Comparison of ENCODE assay signal across 24 cellular contexts in genomic region chr10:3074985-3075600, GRCh38.
"Had no signal": no experiment of that assay in that cellular context is flagged by ENCODE, and none has a peak within 500 bp of the region (broad histone marks: within the 10 kb centered on the region; RNA-seq: fewer than 3 reads in every experiment).

No MANE protein-coding gene starts in this region.

- H3K4me3 Mint-ChIP-seq: activated naive CD8-positive, alpha-beta T cell treated with anti-CD3 and anti-CD28 coated beads, Interleukin-2, amount 50 U/mL, for 24 hours; activated T-cell treated with anti-CD3 and anti-CD28 coated beads, Interleukin-2, amount 50 U/mL, for 4 hours; mesothelial cell of epicardium; natural killer cell; stimulated activated naive B cell treated with anti-CD40 and anti-IgM and Interleukin-4, amounts not matched to agents 10 μg/mL and 1 μg/mL and 100 μg/mL, for 72 hours had no signal

- H3K27ac Mint-ChIP-seq: activated naive CD8-positive, alpha-beta T cell treated with anti-CD3 and anti-CD28 coated beads, Interleukin-2, amount 50 U/mL, for 24 hours; stimulated activated naive B cell treated with anti-CD40 and anti-IgM and Interleukin-4, amounts not matched to agents 10 μg/mL and 1 μg/mL and 100 μg/mL, for 72 hours had no signal

- H3K9me3 Mint-ChIP-seq: activated naive CD8-positive, alpha-beta T cell treated with anti-CD3 and anti-CD28 coated beads, Interleukin-2, amount 50 U/mL, for 24 hours; mesothelial cell of epicardium; natural killer cell had no signal

- H3K36me3 Mint-ChIP-seq: natural killer cell had no signal

- H3K27me3 Mint-ChIP-seq: activated naive CD8-positive, alpha-beta T cell treated with anti-CD3 and anti-CD28 coated beads, Interleukin-2, amount 50 U/mL, for 24 hours; stimulated activated naive B cell treated with anti-CD40 and anti-IgM and Interleukin-4, amounts not matched to agents 10 μg/mL and 1 μg/mL and 100 μg/mL, for 72 hours had no signal

- ATAC-seq: activated naive CD8-positive, alpha-beta T cell treated with anti-CD3 and anti-CD28 coated beads, Interleukin-2, amount 50 U/mL, for 24 hours; activated T-cell treated with anti-CD3 and anti-CD28 coated beads, Interleukin-2, amount 50 U/mL, for 4 hours; natural killer cell; psoas muscle; stimulated activated naive B cell treated with anti-CD40 and anti-IgM and Interleukin-4, amounts not matched to agents 10 μg/mL and 1 μg/mL and 100 μg/mL, for 72 hours had no signal

- DNase-seq: activated effector memory CD4-positive, alpha-beta T cell treated with Interleukin-2 at 50 U/mL for 16 hours; activated naive CD4-positive, alpha-beta T cell treated with anti-CD3 and anti-CD28 coated beads, Interleukin-2, amount 50 U/mL, for 16 hours; activated naive CD8-positive, alpha-beta T cell treated with anti-CD3 and anti-CD28 coated beads, Interleukin-2, amount 50 U/mL, for 24 hours; activated T-cell treated with anti-CD3 and anti-CD28 coated beads, Interleukin-2, amount 50 U/mL, for 4 hours; body of pancreas; caudate nucleus; dermis blood vessel endothelial cell; effector CD8-positive, alpha-beta T cell; erythroblast; glutamatergic neuron; hippocampal formation; left ventricle myocardium superior; mammary epithelial cell; natural killer cell; pancreas; psoas muscle; stimulated activated CD4-positive, alpha-beta T cell treated with anti-CD3 and anti-CD28 coated beads, Interleukin-2, amount 100 ng/mL, for 24 hours; stimulated activated naive B cell treated with anti-CD40 and anti-IgM and Interleukin-4, amounts not matched to agents 10 μg/mL and 1 μg/mL and 100 μg/mL, for 72 hours; T-helper 1 cell; T-helper 9 cell; testis; upper lobe of left lung had no signal

- H3K4me3 ChIP-seq: body of pancreas, pancreas, psoas muscle, right atrium auricular region, testis, upper lobe of left lung had no signal
